ENCODE assay signal across 1 cellular context in genomic region chr15:63041982-63042878, GRCh38.
TF ChIP-seq lines count a peak whose summit lies in the region.

Gene TPM1 (plus strand): TSS chr15:63042747. CDS start chr15:63042830, 83 bp downstream.

TF ChIP-seq in HepG2, 621 proteins besides CTCF, POLR2A, EP300 and RAD21 (continued from another document and continues in another):
- TF ChIP-seq ARID4A (CRISPR knock-in tag; IDR thresholded peaks at IDR 0.05; ENCODE audit: borderline replicate concordance), result peak; percentile 54; the same call in 1 of the 2 replicates
- TF ChIP-seq ZNF687 (CRISPR knock-in tag; IDR thresholded peaks at IDR 0.05), result peak; percentile 88
- TF ChIP-seq CCDC6 (CRISPR knock-in tag; IDR thresholded peaks at IDR 0.05), result peak; percentile 43; the same call in 1 of the 2 replicates
- no peak for TF ChIP-seq CHD4 (IDR thresholded peaks at IDR 0.05; ENCODE audit: borderline replicate concordance, low read length)
- TF ChIP-seq FOXC1 (CRISPR knock-in tag; IDR thresholded peaks at IDR 0.05; ENCODE audit: borderline replicate concordance), result no peak
- TF ChIP-seq ZNF777 (CRISPR knock-in tag; IDR thresholded peaks at IDR 0.05), result no peak; the same call in 1 of the 2 replicates
- peak; percentile 40; the same call in 1 of the 2 replicates for TF ChIP-seq ZNF768 (CRISPR knock-in tag; IDR thresholded peaks at IDR 0.05)
- TF ChIP-seq BRD4 (CRISPR knock-in tag; IDR thresholded peaks at IDR 0.05), result no peak
- TF ChIP-seq ZNF430 (CRISPR knock-in tag; IDR thresholded peaks at IDR 0.05), result 0 out of 2 replicates have a peak, but pooled peaks have one; percentile 33
- TF ChIP-seq, protein P1, sequence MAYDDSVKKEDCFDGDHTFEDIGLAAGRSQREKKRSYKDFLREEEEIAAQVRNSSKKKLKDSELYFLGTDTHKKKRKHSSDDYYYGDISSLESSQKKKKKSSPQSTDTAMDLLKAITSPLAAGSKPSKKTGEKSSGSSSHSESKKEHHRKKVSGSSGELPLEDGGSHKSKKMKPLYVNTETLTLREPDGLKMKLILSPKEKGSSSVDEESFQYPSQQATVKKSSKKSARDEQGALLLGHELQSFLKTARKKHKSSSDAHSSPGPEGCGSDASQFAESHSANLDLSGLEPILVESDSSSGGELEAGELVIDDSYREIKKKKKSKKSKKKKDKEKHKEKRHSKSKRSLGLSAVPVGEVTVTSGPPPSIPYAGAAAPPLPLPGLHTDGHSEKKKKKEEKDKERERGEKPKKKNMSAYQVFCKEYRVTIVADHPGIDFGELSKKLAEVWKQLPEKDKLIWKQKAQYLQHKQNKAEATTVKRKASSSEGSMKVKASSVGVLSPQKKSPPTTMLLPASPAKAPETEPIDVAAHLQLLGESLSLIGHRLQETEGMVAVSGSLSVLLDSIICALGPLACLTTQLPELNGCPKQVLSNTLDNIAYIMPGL (CRISPR knock-in tag; IDR thresholded peaks at IDR 0.05; ENCODE audit: borderline replicate concordance in 1 of 2, low read depth in 1 of 2), result peak in 1 of 2 experiments; percentile 39; a peak in 1 of 4 replicates
- TF ChIP-seq ZMYM4 (CRISPR knock-in tag; IDR thresholded peaks at IDR 0.05), result 0 out of 2 replicates have a peak, but pooled peaks have one; percentile 8
- TF ChIP-seq ZFP90 (CRISPR knock-in tag; IDR thresholded peaks at IDR 0.05; ENCODE audit: borderline replicate concordance), result no peak
- TF ChIP-seq PRDM4 (CRISPR knock-in tag; IDR thresholded peaks at IDR 0.05; ENCODE audit: borderline replicate concordance), result no peak
- TF ChIP-seq, protein P2, sequence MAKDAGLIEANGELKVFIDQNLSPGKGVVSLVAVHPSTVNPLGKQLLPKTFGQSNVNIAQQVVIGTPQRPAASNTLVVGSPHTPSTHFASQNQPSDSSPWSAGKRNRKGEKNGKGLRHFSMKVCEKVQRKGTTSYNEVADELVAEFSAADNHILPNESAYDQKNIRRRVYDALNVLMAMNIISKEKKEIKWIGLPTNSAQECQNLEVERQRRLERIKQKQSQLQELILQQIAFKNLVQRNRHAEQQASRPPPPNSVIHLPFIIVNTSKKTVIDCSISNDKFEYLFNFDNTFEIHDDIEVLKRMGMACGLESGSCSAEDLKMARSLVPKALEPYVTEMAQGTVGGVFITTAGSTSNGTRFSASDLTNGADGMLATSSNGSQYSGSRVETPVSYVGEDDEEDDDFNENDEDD (CRISPR knock-in tag; IDR thresholded peaks at IDR 0.05; ENCODE audit: borderline replicate concordance), result peak; percentile 44; the same call in 1 of the 2 replicates
- peak; percentile 26; the same call in 1 of the 2 replicates for TF ChIP-seq YEATS4 (CRISPR knock-in tag; IDR thresholded peaks at IDR 0.05; ENCODE audit: borderline replicate concordance)
- TF ChIP-seq MYC (CRISPR knock-in tag; IDR thresholded peaks at IDR 0.05; ENCODE audit: borderline replicate concordance), result peak; percentile 19; the same call in 1 of the 2 replicates
- TF ChIP-seq MTA1 (CRISPR knock-in tag; IDR thresholded peaks at IDR 0.05; ENCODE audit: borderline replicate concordance), result peak; percentile 52; the same call in 1 of the 2 replicates
- TF ChIP-seq ZNF317 (CRISPR knock-in tag; IDR thresholded peaks at IDR 0.05), result no peak
- TF ChIP-seq ZNF792 (CRISPR knock-in tag; IDR thresholded peaks at IDR 0.05), result 0 out of 2 replicates have a peak, but pooled peaks have one; percentile 16
- 0 out of 2 replicates have a peak, but pooled peaks have one; percentile 27 for TF ChIP-seq FLYWCH1 (CRISPR knock-in tag; IDR thresholded peaks at IDR 0.05)
- TF ChIP-seq HNRNPLL (IDR thresholded peaks at IDR 0.05; ENCODE audit: low read depth, low read length, poor library complexity, severe bottlenecking), result peak; percentile 62
- no peak for TF ChIP-seq EED (CRISPR knock-in tag; IDR thresholded peaks at IDR 0.05)
- no peak for TF ChIP-seq ZNF143 (CRISPR knock-in tag; IDR thresholded peaks at IDR 0.05)
- TF ChIP-seq RARA (CRISPR knock-in tag; IDR thresholded peaks at IDR 0.05), result peak; percentile 8; the same call in 1 of the 2 replicates
- no peak for TF ChIP-seq ZNF10 (CRISPR knock-in tag; IDR thresholded peaks at IDR 0.05; ENCODE audit: borderline replicate concordance, low read depth)
- no peak; the same call in 1 of the 2 replicates for TF ChIP-seq ZNF232 (CRISPR knock-in tag; IDR thresholded peaks at IDR 0.05; ENCODE audit: borderline replicate concordance)
- TF ChIP-seq ZNF136 (CRISPR knock-in tag; IDR thresholded peaks at IDR 0.05; ENCODE audit: low read depth), result no peak
- TF ChIP-seq GATAD1 (CRISPR knock-in tag; IDR thresholded peaks at IDR 0.05), result peak; percentile 33; the same call in 1 of the 2 replicates
- TF ChIP-seq ZNF282 (IDR thresholded peaks at IDR 0.05; ENCODE audit: partially characterized antibody), result no peak
- TF ChIP-seq ZMYM3 (CRISPR knock-in tag; IDR thresholded peaks at IDR 0.05), result 0 out of 2 replicates have a peak, but pooled peaks have one; percentile 19
- TF ChIP-seq AKAP8 (CRISPR knock-in tag; IDR thresholded peaks at IDR 0.05), result no peak
- TF ChIP-seq ZNF431 (CRISPR knock-in tag; IDR thresholded peaks at IDR 0.05; ENCODE audit: borderline replicate concordance, low read depth), result 0 out of 2 replicates have a peak, but pooled peaks have one; percentile 19
- TF ChIP-seq HIVEP1 (CRISPR knock-in tag; IDR thresholded peaks at IDR 0.05), result no peak
- no peak for TF ChIP-seq ZNF124 (CRISPR knock-in tag; IDR thresholded peaks at IDR 0.05)
- no peak for TF ChIP-seq ZSCAN20 (CRISPR knock-in tag; IDR thresholded peaks at IDR 0.05; ENCODE audit: borderline replicate concordance)
- TF ChIP-seq ETV6 (CRISPR knock-in tag; conservative IDR thresholded peaks at IDR 0.05), result no peak
- TF ChIP-seq KAT7 (CRISPR knock-in tag; IDR thresholded peaks at IDR 0.05; ENCODE audit: borderline replicate concordance), result no peak
- TF ChIP-seq TIGD3 (CRISPR knock-in tag; IDR thresholded peaks at IDR 0.05; ENCODE audit: borderline replicate concordance), result no peak
- TF ChIP-seq SMAD1 (CRISPR knock-in tag; IDR thresholded peaks at IDR 0.05; ENCODE audit: borderline replicate concordance, low read depth), result peak; percentile 56; the same call in 1 of the 2 replicates
- TF ChIP-seq ZMYM2 (CRISPR knock-in tag; IDR thresholded peaks at IDR 0.05), result no peak
- TF ChIP-seq NR1H2 (CRISPR knock-in tag; IDR thresholded peaks at IDR 0.05; ENCODE audit: borderline replicate concordance, low read depth), result no peak
- TF ChIP-seq SMAD9 (CRISPR knock-in tag; IDR thresholded peaks at IDR 0.05), result no peak
- TF ChIP-seq SNAPC2 (CRISPR knock-in tag; IDR thresholded peaks at IDR 0.05), result no peak
- no peak for TF ChIP-seq ZNF766 (CRISPR knock-in tag; IDR thresholded peaks at IDR 0.05; ENCODE audit: borderline replicate concordance)
